ENCODE assay signal across 12 cellular contexts in the genomic region with DNA sequence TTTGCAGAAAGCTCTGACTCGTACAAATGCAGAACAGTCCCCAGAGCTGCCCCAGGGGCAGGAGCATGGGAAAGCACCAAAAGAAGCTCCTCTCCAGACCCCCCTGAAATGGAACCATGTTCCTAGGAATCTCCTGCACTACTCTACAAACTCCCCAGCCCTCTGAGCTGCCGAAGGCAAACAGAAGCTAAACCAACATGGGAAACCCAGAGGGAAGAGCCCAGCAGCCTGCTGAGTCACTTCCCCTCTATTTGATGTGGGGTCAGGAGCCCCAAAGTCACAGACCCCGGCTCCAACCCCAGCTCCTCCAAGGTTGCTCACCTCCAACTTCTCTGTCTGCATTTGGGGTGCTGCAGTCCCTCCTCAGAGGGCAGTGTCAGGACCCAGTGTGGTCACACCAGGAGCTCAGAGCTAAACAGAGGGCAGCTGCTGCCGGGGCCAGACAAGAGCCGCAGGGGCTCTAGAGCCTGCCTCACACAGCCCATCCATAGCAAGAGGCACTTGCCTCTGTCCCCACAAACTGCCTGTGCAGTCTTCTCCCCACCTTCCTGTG.
"Had no signal": no experiment of that assay in that cellular context is flagged by ENCODE, and none has a peak within 500 bp of the region (broad histone marks: within the 10 kb centered on the region; RNA-seq: fewer than 3 reads in every experiment).

No MANE protein-coding gene starts in this region.

- FAIRE-seq: astrocyte, colon had no signal

- H3K27me3 ChIP-seq: foreskin keratinocyte, testis had no signal

- H3K4me3 ChIP-seq: cardiac muscle cell, testis had no signal

- ATAC-seq: foreskin keratinocyte; left lobe of liver; natural killer cell; stimulated activated naive CD8-positive, alpha-beta T cell treated with anti-CD3 and anti-CD28 coated beads, Interleukin-15, amount 100 ng/mL, for 72 hours had no signal

- H3K27ac ChIP-seq: cardiac muscle cell, foreskin keratinocyte, testis had no signal

- H3K9me3 ChIP-seq: testis had no signal

- H3K36me3 ChIP-seq: cardiac muscle cell had no signal

- DNase-seq: activated CD4-positive, alpha-beta T cell treated with anti-CD3 and anti-CD28 coated beads for 48 hours; activated naive CD4-positive, alpha-beta T cell treated with anti-CD3 and anti-CD28 coated beads for 36 hours; foreskin keratinocyte; mammary epithelial cell; natural killer cell; stimulated activated CD4-positive, alpha-beta T cell treated with anti-CD3 and anti-CD28 coated beads, Interleukin-4, amount 100 ng/mL, for 1 hour; stimulated activated naive CD8-positive, alpha-beta T cell treated with anti-CD3 and anti-CD28 coated beads, Interleukin-15, amount 100 ng/mL, for 72 hours; testis had no signal
